ENCODE assay signal across 27 cellular contexts in genomic region chr17:27585792-27586191, GRCh38. TPM values are rescaled to one million over a fixed set of nuclear protein-coding genes. Genes with fewer than 3 reads are reported as not detected.
DNase-seq lines count a peak whose midpoint lies in the region; ATAC-seq and TF ChIP-seq lines count a peak whose summit lies in the region.
"Had no signal": no experiment of that assay in that cellular context is flagged by ENCODE, and none has a peak within 500 bp of the region (broad histone marks: within the 10 kb centered on the region; RNA-seq: fewer than 3 reads in every experiment).

No MANE protein-coding gene starts in this region.

- peaks cover 16% of the 10 kb centered on the region for H3K79me1 ChIP-seq in mesenchymal stem cell (replicated peaks; ENCODE audit: low read length, poor library complexity, severe bottlenecking)

- H3K36me3 Mint-ChIP-seq in HFFc6 (ENCODE audit: low read depth) = no peaks in the 10 kb centered on the region
- peaks cover 50% of the 10 kb centered on the region for H3K36me3 Mint-ChIP-seq in activated B cell treated with CpG ODN at 0.5 μM for 24 hours (ENCODE audit: low read depth)
- H3K36me3 Mint-ChIP-seq in stimulated activated memory B cell treated with anti-CD40 and anti-IgM and Interleukin-4, amounts not matched to agents 10 μg/mL and 1 μg/mL and 100 μg/mL, for 72 hours = peaks cover 45% of the 10 kb centered on the region

- H3K4me3 Mint-ChIP-seq in HFFc6 (no peak overlapping the region), activated B cell treated with CpG ODN at 0.5 μM for 24 hours (no peak overlapping the region)
- H3K4me3 Mint-ChIP-seq in stimulated activated memory B cell treated with anti-CD40 and anti-IgM and Interleukin-4, amounts not matched to agents 10 μg/mL and 1 μg/mL and 100 μg/mL, for 72 hours = no peak overlapping the region
- H3K4me3 Mint-ChIP-seq: activated T-cell treated with anti-CD3 and anti-CD28 coated beads, Interleukin-2, amount 50 U/mL, for 4 hours; CD4-positive, alpha-beta memory T cell; stimulated activated effector memory CD8-positive, alpha-beta T cell treated with anti-CD3 and anti-CD28 coated beads, Interleukin-12 subunit alpha, Interleukin-12 subunit beta, amount 100 ng/mL, for 72 hours had no signal

- no peak overlapping the region for H3K23ac ChIP-seq in mesenchymal stem cell (ENCODE audit: low read length in 2 of 2)

- H3K4me3 ChIP-seq in mesenchymal stem cell (ENCODE audit: insufficient read depth in 1 of 2, low read depth in 1 of 2, low read length in 2 of 2) = no peak overlapping the region
- H3K4me3 ChIP-seq: adrenal gland, breast epithelium, lower lobe of right lung, testis had no signal

- peaks cover 19 to 50% of the 10 kb centered on the region in 2 experiments for H3K36me3 ChIP-seq in mesenchymal stem cell (ENCODE audit: control insufficient read depth in 1 of 2, insufficient read depth in 2 of 2, low read depth in 1 of 2, low read length in 2 of 2)
- H3K36me3 ChIP-seq: breast epithelium had no signal

- no peaks in the 10 kb centered on the region; the same call in 1 of the 2 replicates for H3K27me3 Mint-ChIP-seq in HFFc6 (ENCODE audit: insufficient read depth)
- no peaks in the 10 kb centered on the region for H3K27me3 Mint-ChIP-seq in activated B cell treated with CpG ODN at 0.5 μM for 24 hours
- H3K27me3 Mint-ChIP-seq in stimulated activated memory B cell treated with anti-CD40 and anti-IgM and Interleukin-4, amounts not matched to agents 10 μg/mL and 1 μg/mL and 100 μg/mL, for 72 hours = no peaks in the 10 kb centered on the region
- H3K27me3 Mint-ChIP-seq: CD4-positive, alpha-beta memory T cell had no signal

- H3K4me1 ChIP-seq in mesenchymal stem cell (ENCODE audit: control insufficient read depth, insufficient read depth, low read depth, low read length) = peaks cover 15% of the 10 kb centered on the region
- H3K4me1 ChIP-seq: breast epithelium, lower lobe of right lung, testis had no signal

- peak; percentile 11 for ATAC-seq in activated B cell treated with CpG ODN at 0.5 μM for 24 hours (ENCODE audit: low read depth)
- ATAC-seq in stimulated activated memory B cell treated with anti-CD40 and anti-IgM and Interleukin-4, amounts not matched to agents 10 μg/mL and 1 μg/mL and 100 μg/mL, for 72 hours = no peak
- ATAC-seq: activated T-cell treated with anti-CD3 and anti-CD28 coated beads, Interleukin-2, amount 50 U/mL, for 4 hours; Panc1; stimulated activated effector memory CD8-positive, alpha-beta T cell treated with anti-CD3 and anti-CD28 coated beads, Interleukin-12 subunit alpha, Interleukin-12 subunit beta, amount 100 ng/mL, for 72 hours had no signal

- CTCF ChIA-PET in activated B cell treated with CpG ODN at 0.5 μM for 24 hours (lab: Charles Lee) = interaction anchor here (1.3 to 2.1 kb wide), 2 partner anchors 14 to 131 kb away, joined by 6 to 10 read pairs; no protein-coding TSS in a partner anchor

- 90% methylated on average over 5 of the region's 5 CpGs for WGBS in mesenchymal stem cell

- H3K4ac ChIP-seq in mesenchymal stem cell (ENCODE audit: low read depth in 1 of 2, low read length in 2 of 2) = peak overlapping the region; percentile 13 to 21

- no peak overlapping the region for H2BK15ac ChIP-seq in mesenchymal stem cell (ENCODE audit: low read depth, poor library complexity, severe bottlenecking)

- TF ChIP-seq CTCF in HFFc6 (IDR thresholded peaks at IDR 0.05) (no peak), activated B cell treated with CpG ODN at 0.5 μM for 24 hours (IDR thresholded peaks at IDR 0.05) (no peak)

- no peak overlapping the region for H4K91ac ChIP-seq in mesenchymal stem cell (ENCODE audit: low read length)

- H3K27me3 ChIP-seq in mesenchymal stem cell (ENCODE audit: control insufficient read depth in 1 of 2, insufficient read depth in 1 of 2, low read length in 2 of 2) = no peaks in the 10 kb centered on the region
- H3K27me3 ChIP-seq: adrenal gland, breast epithelium, neutrophil, testis had no signal

- H3K27ac Mint-ChIP-seq in HFFc6 = peak overlapping the region; percentile 20; the same call in 1 of the 2 replicates
- H3K27ac Mint-ChIP-seq in activated B cell treated with CpG ODN at 0.5 μM for 24 hours = peak overlapping the region; percentile 39
- H3K27ac Mint-ChIP-seq in stimulated activated memory B cell treated with anti-CD40 and anti-IgM and Interleukin-4, amounts not matched to agents 10 μg/mL and 1 μg/mL and 100 μg/mL, for 72 hours = peak overlapping the region; percentile 80
- H3K27ac Mint-ChIP-seq: stimulated activated effector memory CD8-positive, alpha-beta T cell treated with anti-CD3 and anti-CD28 coated beads, Interleukin-12 subunit alpha, Interleukin-12 subunit beta, amount 100 ng/mL, for 72 hours had no signal

- H2BK120ac ChIP-seq in mesenchymal stem cell (ENCODE audit: low read depth, low read length) = no peak overlapping the region

- H3K9ac ChIP-seq in mesenchymal stem cell (ENCODE audit: low read length) = no peak overlapping the region

- H3K27ac ChIP-seq in mesenchymal stem cell (ENCODE audit: low read length, poor library complexity, severe bottlenecking) = no peak overlapping the region
- H3K27ac ChIP-seq: lower lobe of right lung, neutrophil, testis had no signal

- no peak overlapping the region for H2AFZ ChIP-seq in mesenchymal stem cell (ENCODE audit: low read depth, low read length)

- peak overlapping the region in 1 of 2 experiments; percentile 52 for H2BK12ac ChIP-seq in mesenchymal stem cell (ENCODE audit: low read length in 2 of 2)

- no peak overlapping the region for H2BK5ac ChIP-seq in mesenchymal stem cell (ENCODE audit: low read depth, low read length, poor library complexity, severe bottlenecking)

- H3K9me3 Mint-ChIP-seq in HFFc6 = no peaks in the 10 kb centered on the region
- H3K9me3 Mint-ChIP-seq in activated B cell treated with CpG ODN at 0.5 μM for 24 hours = no peaks in the 10 kb centered on the region
- no peaks in the 10 kb centered on the region for H3K9me3 Mint-ChIP-seq in stimulated activated memory B cell treated with anti-CD40 and anti-IgM and Interleukin-4, amounts not matched to agents 10 μg/mL and 1 μg/mL and 100 μg/mL, for 72 hours
- H3K9me3 Mint-ChIP-seq: activated T-cell treated with anti-CD3 and anti-CD28 coated beads, Interleukin-2, amount 50 U/mL, for 4 hours; CD4-positive, alpha-beta memory T cell; stimulated activated effector memory CD8-positive, alpha-beta T cell treated with anti-CD3 and anti-CD28 coated beads, Interleukin-12 subunit alpha, Interleukin-12 subunit beta, amount 100 ng/mL, for 72 hours had no signal

- no peaks in the 10 kb centered on the region for H3K9me3 ChIP-seq in mesenchymal stem cell (ENCODE audit: control insufficient read depth, low read length)
- H3K9me3 ChIP-seq: adrenal gland, breast epithelium, lower lobe of right lung, neutrophil, testis had no signal

- POLR2A ChIA-PET in activated B cell treated with CpG ODN at 0.5 μM for 24 hours (lab: Charles Lee) = interaction anchor here (1.0 kb wide), 1 partner anchor 112 kb away, joined by 3 read pairs; no protein-coding TSS in a partner anchor

- peak overlapping the region; percentile 42 for H2AK5ac ChIP-seq in mesenchymal stem cell (ENCODE audit: low read length, severe bottlenecking)

- H3K4me1 Mint-ChIP-seq in HFFc6 (ENCODE audit: low read depth) (peaks cover 13% of the 10 kb centered on the region), activated B cell treated with CpG ODN at 0.5 μM for 24 hours (peaks cover 18% of the 10 kb centered on the region)
- H3K4me1 Mint-ChIP-seq in stimulated activated memory B cell treated with anti-CD40 and anti-IgM and Interleukin-4, amounts not matched to agents 10 μg/mL and 1 μg/mL and 100 μg/mL, for 72 hours = peaks cover 34% of the 10 kb centered on the region

- DNase-seq in HFFc6 (no peak), activated B cell treated with CpG ODN at 0.5 μM for 24 hours (no peak), mesenchymal stem cell (no peak), NCI-H1105 treated with DMSO at 0.1 percent for 48 hours (lab: John Stamatoyannopoulos, UW) (no peak), posterior cingulate gyrus (no peak)
- no peak for DNase-seq in effector CD8-positive, alpha-beta T cell (lab: John Stamatoyannopoulos, UW)
- DNase-seq: activated CD4-positive, alpha-beta T cell treated with anti-CD3 and anti-CD28 coated beads for 4 hours; activated CD8-positive, alpha-beta memory T cell treated with anti-CD3 and anti-CD28 coated beads for 24 hours; activated naive CD4-positive, alpha-beta T cell; activated T-cell treated with anti-CD3 and anti-CD28 coated beads, Interleukin-2, amount 50 U/mL, for 4 hours; adrenal gland; CD4-positive, alpha-beta memory T cell; cortex of kidney; DMS153; kidney; lower lobe of right lung; NCI-H1694; NCI-H2171 treated with DMSO at 0.1 percent for 48 hours; NCI-H524 treated with DMSO at 0.1 percent for 48 hours; NK-92 treated with Interleukin-12 subunit alpha and Interleukin-12 subunit beta, amount 100 ng/mL, for 24 hours; small intestine; testis had no signal

- peak overlapping the region in 1 of 2 experiments; percentile 74 for H3K18ac ChIP-seq in mesenchymal stem cell (ENCODE audit: low read depth in 1 of 2, low read length in 2 of 2)

- H3K4me2 ChIP-seq in mesenchymal stem cell (ENCODE audit: low read length, poor library complexity, severe bottlenecking) = no peak overlapping the region

- intact Hi-C loops in activated B cell treated with CpG ODN at 0.5 μM for 24 hours (cut with micrococcal nuclease) (loop anchor here (1.0 to 2.0 kb wide), 2 partner anchors 39 to 291 kb away; partner anchors contain the start of gene WSB1), posterior cingulate gyrus (cut with DNase I) (no loop called here)

- H4K8ac ChIP-seq in mesenchymal stem cell (ENCODE audit: low read length) = no peak overlapping the region

- peak overlapping the region in 1 of 2 experiments; percentile 63 for H3K14ac ChIP-seq in mesenchymal stem cell (ENCODE audit: low read length in 2 of 2)

RNA-seq across cellular contexts. Expression of gene LGALS9, which starts 45.2 kb away (rescaled TPM):
- under 1 TPM in 2 of 6 experiments, not detected in 4; 0.17 TPM for total RNA-seq in HFFc6 (2021; fragmentation: NEBNext Ultra II Directional; extraction: Animal tissue kit (Norgen Biotek cat#: 25700))
- total RNA-seq in activated B cell treated with CpG ODN at 0.5 μM for 24 hours = 76.8 and 79.9 TPM in 2 replicates
- 1.2 TPM for polyA plus RNA-seq in mesenchymal stem cell (2013, experiment 1 of 2)
- 1.2 TPM for polyA plus RNA-seq in mesenchymal stem cell (2013, experiment 2 of 2)

Comparison
In these comparisons a context has a peak if more than half of its experiments do, and no peak if none do; other contexts are left out.
1. H3K27ac Mint-ChIP-seq: peak in every context shown above with its lines; median percentile 80 in stimulated activated memory B cell treated with anti-CD40 and anti-IgM and Interleukin-4, amounts not matched to agents 10 μg/mL and 1 μg/mL and 100 μg/mL, for 72 hours; 39 in activated B cell treated with CpG ODN at 0.5 μM for 24 hours; 20 in HFFc6.
2. RNA of gene LGALS9, which starts 45.2 kb away (total RNA-seq): 76.8 to 79.9 TPM in activated B cell treated with CpG ODN at 0.5 μM for 24 hours; 0.17 TPM in HFFc6; every median in the first group is over 10 times any median in the second.